ENCODE assay signal across 32 cellular contexts in genomic region chr19:4507804-4508203, GRCh38. TPM values are rescaled to one million over a fixed set of nuclear protein-coding genes. Genes with fewer than 3 reads are reported as not detected.
"Had no signal": no experiment of that assay in that cellular context is flagged by ENCODE, and none has a peak within 500 bp of the region (broad histone marks: within the 10 kb centered on the region; RNA-seq: fewer than 3 reads in every experiment).

No MANE protein-coding gene starts in this region.

- FAIRE-seq: pancreas had no signal

- H3K36me3 Mint-ChIP-seq: natural killer cell treated with Interleukin-12 subunit alpha and Interleukin-12 subunit beta and Interleukin-15 and Interleukin-18, amount 100 ng/mL, for 72 hours had no signal

- DNase-seq: activated CD4-positive, alpha-beta T cell treated with anti-CD3 and anti-CD28 coated beads for 48 hours; activated CD4-positive, alpha-beta T cell treated with anti-CD3 and anti-CD28 coated beads, Interleukin-2, amount 50 U/mL, for 48 hours; activated CD8-positive, alpha-beta memory T cell treated with anti-CD3 and anti-CD28 coated beads for 24 hours; activated effector memory CD4-positive, alpha-beta T cell treated with anti-CD3 and anti-CD28 coated beads, Interleukin-2, amount 50 U/mL, for 16 hours; activated naive CD4-positive, alpha-beta T cell treated with anti-CD3 and anti-CD28 coated beads for 36 hours; activated naive CD8-positive, alpha-beta T cell treated with anti-CD3 and anti-CD28 coated beads for 36 hours; brain microvascular endothelial cell; dorsolateral prefrontal cortex; effector memory CD4-positive, alpha-beta T cell; erythroblast; hypothalamus; left lung; mucosa of descending colon; retina; stimulated activated CD4-positive, alpha-beta T cell treated with anti-CD3 and anti-CD28 coated beads, Interleukin-1b, Interleukin-23, amount 100 ng/mL, for 48 hours; stimulated activated naive CD8-positive, alpha-beta T cell treated with anti-CD3 and anti-CD28 coated beads, Interleukin-15, Interleukin-2, amounts not matched to agents 100 U/mL and 50 U/mL, for 24 hours; substantia nigra; thyroid gland; WERI-Rb-1 had no signal

- H3K36me3 ChIP-seq: prostate gland had no signal

- ATAC-seq: activated CD4-positive, CD25-positive, alpha-beta regulatory T cell treated with anti-CD3 and anti-CD28 coated beads, Interleukin-2, amount 50 U/mL, for 24 hours; heart left ventricle; left lung; mucosa of descending colon; natural killer cell treated with Interleukin-12 subunit alpha and Interleukin-12 subunit beta and Interleukin-15 and Interleukin-18, amount 100 ng/mL, for 72 hours; pancreas; stimulated activated naive CD8-positive, alpha-beta T cell treated with anti-CD3 and anti-CD28 coated beads, Interleukin-15, Interleukin-2, amounts not matched to agents 100 U/mL and 50 U/mL, for 24 hours had no signal

- H3K9me3 Mint-ChIP-seq: activated naive CD4-positive, alpha-beta T cell treated with anti-CD3 and anti-CD28 coated beads for 36 hours; activated naive CD8-positive, alpha-beta T cell treated with anti-CD3 and anti-CD28 coated beads for 36 hours; activated T-helper 1 cell treated with anti-CD3 and anti-CD28 coated beads, Interleukin-12 subunit alpha, Interleukin-12 subunit beta, Interleukin-2, Interleukin-4 antibody, amounts not matched to agents 30 ng/mL and 10 ng/mL and 1 ng/mL, durations not matched to agents 14 hours and 24 hours and 36 hours; natural killer cell treated with Interleukin-12 subunit alpha and Interleukin-12 subunit beta and Interleukin-15 and Interleukin-18, amount 100 ng/mL, for 72 hours had no signal

- H3K27ac ChIP-seq: ascending aorta, brain microvascular endothelial cell, coronary artery, dorsolateral prefrontal cortex, left lung, pancreas, prostate gland, thyroid gland, WERI-Rb-1 had no signal

- H3K9me3 ChIP-seq: ascending aorta, heart left ventricle, left lung, mucosa of descending colon, pancreas, prostate gland, thyroid gland had no signal

- H3K4me3 Mint-ChIP-seq: activated naive CD4-positive, alpha-beta T cell treated with anti-CD3 and anti-CD28 coated beads for 36 hours; activated naive CD8-positive, alpha-beta T cell treated with anti-CD3 and anti-CD28 coated beads for 36 hours; activated T-helper 1 cell treated with anti-CD3 and anti-CD28 coated beads, Interleukin-12 subunit alpha, Interleukin-12 subunit beta, Interleukin-2, Interleukin-4 antibody, amounts not matched to agents 30 ng/mL and 10 ng/mL and 1 ng/mL, durations not matched to agents 14 hours and 24 hours and 36 hours; natural killer cell treated with Interleukin-12 subunit alpha and Interleukin-12 subunit beta and Interleukin-15 and Interleukin-18, amount 100 ng/mL, for 72 hours had no signal

- H3K4me3 ChIP-seq: ascending aorta, coronary artery, dorsolateral prefrontal cortex, heart left ventricle, left lung, mucosa of descending colon, pancreas, prostate gland, smooth muscle cell, thyroid gland had no signal

- H3K4me1 ChIP-seq: ascending aorta, left lung, pancreas, prostate gland, thyroid gland had no signal

- H3K27ac Mint-ChIP-seq: activated naive CD4-positive, alpha-beta T cell treated with anti-CD3 and anti-CD28 coated beads for 36 hours; activated naive CD8-positive, alpha-beta T cell treated with anti-CD3 and anti-CD28 coated beads for 36 hours; activated T-helper 1 cell treated with anti-CD3 and anti-CD28 coated beads, Interleukin-12 subunit alpha, Interleukin-12 subunit beta, Interleukin-2, Interleukin-4 antibody, amounts not matched to agents 30 ng/mL and 10 ng/mL and 1 ng/mL, durations not matched to agents 14 hours and 24 hours and 36 hours; natural killer cell treated with Interleukin-12 subunit alpha and Interleukin-12 subunit beta and Interleukin-15 and Interleukin-18, amount 100 ng/mL, for 72 hours had no signal

- H3K27me3 Mint-ChIP-seq: activated naive CD8-positive, alpha-beta T cell treated with anti-CD3 and anti-CD28 coated beads for 36 hours; natural killer cell treated with Interleukin-12 subunit alpha and Interleukin-12 subunit beta and Interleukin-15 and Interleukin-18, amount 100 ng/mL, for 72 hours had no signal

- H3K27me3 ChIP-seq: ascending aorta, brain microvascular endothelial cell, dorsolateral prefrontal cortex, heart left ventricle, left lung, pancreas, thyroid gland had no signal

- H3K4me2 ChIP-seq: smooth muscle cell had no signal

RNA-seq across cellular contexts. Expression of gene PLIN4, which starts 10.5 kb away (rescaled TPM):
- total RNA-seq: activated naive CD4-positive, alpha-beta T cell treated with anti-CD3 and anti-CD28 coated beads for 36 hours; activated naive CD8-positive, alpha-beta T cell treated with anti-CD3 and anti-CD28 coated beads for 36 hours; activated T-helper 1 cell treated with anti-CD3 and anti-CD28 coated beads, Interleukin-12 subunit alpha, Interleukin-12 subunit beta, Interleukin-2, Interleukin-4 antibody, amounts not matched to agents 30 ng/mL and 10 ng/mL and 1 ng/mL, durations not matched to agents 14 hours and 24 hours and 36 hours; natural killer cell treated with Interleukin-12 subunit alpha and Interleukin-12 subunit beta and Interleukin-15 and Interleukin-18, amount 100 ng/mL, for 72 hours; smooth muscle cell; T-helper 1 cell treated with Interleukin-12 subunit alpha and Interleukin-12 subunit beta and Interleukin-4 antibody, amounts not matched to agents 30 ng/mL and 1 ng/mL, for 36 hours had no signal

RNA-seq across cellular contexts. Expression of gene PLIN5, which starts 27.2 kb away (rescaled TPM):
- total RNA-seq: activated T-helper 1 cell treated with anti-CD3 and anti-CD28 coated beads, Interleukin-12 subunit alpha, Interleukin-12 subunit beta, Interleukin-2, Interleukin-4 antibody, amounts not matched to agents 30 ng/mL and 10 ng/mL and 1 ng/mL, durations not matched to agents 14 hours and 24 hours and 36 hours; fibroblast of lung; fibroblast of villous mesenchyme; myocyte; natural killer cell treated with Interleukin-12 subunit alpha and Interleukin-12 subunit beta and Interleukin-15 and Interleukin-18, amount 100 ng/mL, for 72 hours; smooth muscle cell; T-helper 1 cell treated with Interleukin-12 subunit alpha and Interleukin-12 subunit beta and Interleukin-4 antibody, amounts not matched to agents 30 ng/mL and 1 ng/mL, for 36 hours had no signal
- polyA plus RNA-seq: fibroblast of lung, smooth muscle cell had no signal

RNA-seq across cellular contexts. Expression of gene LRG1, which starts 32.0 kb away (rescaled TPM):
- total RNA-seq: fibroblast of lung, fibroblast of villous mesenchyme, smooth muscle cell had no signal
- polyA plus RNA-seq: smooth muscle cell had no signal
